8 cellular contexts compared by ENCODE assay signal in the genomic region with DNA sequence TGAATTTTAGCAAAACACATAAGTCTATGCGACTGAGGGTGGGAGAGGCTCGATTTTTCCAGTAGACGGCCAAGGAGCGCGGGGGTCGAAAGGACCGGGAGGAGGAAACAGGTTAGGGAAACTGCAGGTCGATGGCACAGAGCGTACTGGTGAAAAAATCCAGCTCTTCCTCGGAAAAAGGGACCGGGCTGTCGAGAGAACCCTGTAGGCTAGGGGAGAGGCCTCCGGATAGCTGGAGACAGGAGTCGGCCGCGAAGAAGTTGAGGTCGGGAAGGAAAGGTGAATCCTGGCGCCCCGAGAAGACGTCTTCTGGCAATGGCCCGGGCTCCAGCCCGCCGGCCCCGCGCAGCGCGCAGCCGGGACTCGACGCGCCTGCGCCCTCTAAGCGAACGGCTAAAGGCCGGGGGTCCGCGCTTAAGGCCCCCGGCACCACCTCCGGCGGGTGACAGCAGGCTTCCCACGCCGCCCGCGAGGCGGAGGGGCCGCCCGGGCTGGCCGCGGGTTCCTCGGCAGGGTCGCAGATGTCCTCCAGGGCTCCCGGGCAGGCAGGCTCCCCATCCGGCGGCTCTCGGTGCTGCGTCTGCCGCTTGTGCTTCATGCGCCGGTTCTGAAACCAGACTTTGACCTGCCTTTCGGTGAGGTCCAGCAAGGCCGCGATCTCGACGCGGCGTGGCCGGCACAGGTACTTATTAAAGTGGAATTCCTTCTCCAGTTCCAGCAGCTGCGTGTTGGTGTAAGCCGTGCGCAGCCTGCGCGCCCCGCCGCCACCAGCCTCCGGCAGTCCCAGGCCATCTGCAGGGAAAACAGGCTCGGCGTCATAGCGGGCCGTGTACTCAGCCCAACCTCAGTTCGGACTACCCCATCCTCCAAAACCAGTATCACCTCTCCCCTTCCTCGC. TPM values are rescaled to one million over a fixed set of nuclear protein-coding genes. Genes with fewer than 3 reads are reported as not detected.
DNase-seq lines count a peak whose midpoint lies in the region; ATAC-seq, FAIRE-seq and TF ChIP-seq lines count a peak whose summit lies in the region.

No MANE protein-coding gene starts in this region.

- TF ChIP-seq POLR2A in GM15510 (IDR thresholded peaks at IDR 0.05; ENCODE audit: borderline replicate concordance, extremely low read depth, insufficient read length): peak; percentile 52

- peak; percentile 50 for ATAC-seq in HG03196 (IDR thresholded peaks at IDR 0.05; ENCODE audit: unreplicated experiment)
- ATAC-seq in HG03378 (IDR thresholded peaks at IDR 0.05; ENCODE audit: unreplicated experiment): no peak

- no peaks in the 10 kb centered on the region for H3K36me3 ChIP-seq in bronchial epithelial cell (ENCODE audit: control insufficient read depth, insufficient read depth, low read length)

- H3K27me3 ChIP-seq in bronchial epithelial cell (ENCODE audit: control insufficient read depth, insufficient read depth, low read length): peaks cover 66% of the 10 kb centered on the region
- peaks cover 46% of the 10 kb centered on the region for H3K27me3 ChIP-seq in layer of hippocampus (ENCODE audit: control insufficient read depth, insufficient read depth, low read length)

- DNase-seq in UCSD-AML1 (lab: John Stamatoyannopoulos, UW; ENCODE audit: unreplicated experiment) (peak; percentile 56), bronchial epithelial cell (ENCODE audit: low read depth) (peak; percentile 1), globus pallidus (ENCODE audit: low spot score) (no peak)
- DNase-seq in stimulated activated CD4-positive, alpha-beta T cell treated with anti-CD3 and anti-CD28 coated beads, TNF-alpha, amount 100 ng/mL, for 24 hours (ENCODE audit: low read depth in 3 of 3): peak in 2 of 3 experiments; percentile 20 to 61

- FAIRE-seq in bronchial epithelial cell (lab: Jason Lieb, UNC): no peak

- TF ChIP-seq CTCF in bronchial epithelial cell (IDR thresholded peaks at IDR 0.05; ENCODE audit: insufficient read depth, low read length, severe bottlenecking): no peak

- peak overlapping the region; percentile 18 for H3K27ac ChIP-seq in layer of hippocampus (ENCODE audit: low read depth, low read length)

- no peak overlapping the region for H3K4me3 ChIP-seq in bronchial epithelial cell (ENCODE audit: low read depth, low read length)

RNA-seq across cellular contexts. Expression of gene HOXB2, which starts 1.7 kb away (rescaled TPM):
- total RNA-seq in bronchial epithelial cell: not detected in 2 replicates

RNA-seq across cellular contexts. Expression of gene HOXB1, which starts 12.4 kb away (rescaled TPM):
- total RNA-seq in bronchial epithelial cell: under 0.01 TPM in 1 of 2 replicates, not detected in the other

RNA-seq across cellular contexts. Expression of gene HOXB4, which starts 34.9 kb away (rescaled TPM):
- not detected in 2 replicates for total RNA-seq in bronchial epithelial cell

RNA-seq across cellular contexts. Expression of gene HOXB3, which starts 46.8 kb away (rescaled TPM):
- not detected in 2 replicates for total RNA-seq in bronchial epithelial cell

RNA-seq across cellular contexts. Expression of gene HOXB5, which starts 50.4 kb away (rescaled TPM):
- not detected in 2 replicates for total RNA-seq in bronchial epithelial cell
